ENCODE assay signal across 22 cellular contexts in genomic region chr2:116487336-116487735, GRCh38.
DNase-seq lines count a peak whose midpoint lies in the region; ATAC-seq and FAIRE-seq lines count a peak whose summit lies in the region.
"Had no signal": no experiment of that assay in that cellular context is flagged by ENCODE, and none has a peak within 500 bp of the region (broad histone marks: within the 10 kb centered on the region; RNA-seq: fewer than 3 reads in every experiment).

No MANE protein-coding gene starts in this region.

- no peak for ATAC-seq in HG03442 (IDR thresholded peaks at IDR 0.05; ENCODE audit: unreplicated experiment)
- ATAC-seq: CD8-positive, alpha-beta T cell; GM12878; HCT116 had no signal

- FAIRE-seq in urothelium cell line (lab: Jason Lieb, UNC): peak; percentile 53
- FAIRE-seq: A204.1, D721Med, GM12878, GM19239, H1 had no signal

- DNase-seq in Caki2 (ENCODE audit: low read depth) (peak; percentile 27), NCI-H69 (lab: John Stamatoyannopoulos, UW) (peak; percentile 0), SK-MEL-5 (ENCODE audit: low read depth, low spot score) (peak; percentile 21), urothelium cell line (ENCODE audit: low spot score) (no peak), NCI-H524 treated with DMSO at 0.1 percent for 48 hours (lab: John Stamatoyannopoulos, UW) (no peak), NCI-H774 (lab: John Stamatoyannopoulos, UW) (no peak)
- DNase-seq: Caco-2; CD4-positive, CD25-positive, alpha-beta regulatory T cell; CD8-positive, alpha-beta T cell; DMS 273 treated with DMSO at 0.1 percent for 48 hours; DMS79; EL; GDM1; GM23248; H9 had no signal

- in situ Hi-C loops in Caki2 (cut with HindIII; ENCODE audit: low pct_unique_long_range_greater_than_20kb, low sequenced_read_pairs): no loop called here
- in situ Hi-C loops in SK-MEL-5 (cut with HindIII; ENCODE audit: low pct_unique_long_range_greater_than_20kb, low sequenced_read_pairs): no loop called here

Comparison
In these comparisons a context has a peak if more than half of its experiments do, and no peak if none do; other contexts are left out.
1. DNase-seq: peak in Caki2 (single experiment), NCI-H69 (single experiment) and SK-MEL-5 (single experiment); none in urothelium cell line (single experiment), NCI-H524 treated with DMSO at 0.1 percent for 48 hours (single experiment) and NCI-H774 (single experiment).